8 cellular contexts compared by ENCODE assay signal in genomic region chr1:202967684-202968281, GRCh38. TPM values are rescaled to one million over a fixed set of nuclear protein-coding genes. Genes with fewer than 3 reads are reported as not detected.
A peak's percentile ranks its signal among the peaks of the same experiment; 100 is the strongest.
DNase-seq lines count a peak whose midpoint lies in the region; ATAC-seq and TF ChIP-seq lines count a peak whose summit lies in the region.

No MANE protein-coding gene starts in this region.

- no peaks in the 10 kb centered on the region for H3K27me3 ChIP-seq in ovary

- H3K4me3 ChIP-seq in AG09309 (ENCODE audit: control insufficient read depth, low read depth, low read length) (peak overlapping the region; percentile 73), foreskin fibroblast (ENCODE audit: low read depth in 1 of 2, low read length in 2 of 2) (peak overlapping the region; percentile 94 to 99), ovary (peak overlapping the region; percentile 79)

- peaks cover 5% of the 10 kb centered on the region for H3K4me1 ChIP-seq in ovary (ENCODE audit: insufficient read depth)

- TF ChIP-seq POLR2A in ovary (IDR thresholded peaks at IDR 0.05): no peak

- H3K27me3 Mint-ChIP-seq in WTC11 (ENCODE audit: low read depth): peaks cover 17% of the 10 kb centered on the region

- no peak for TF ChIP-seq EP300 in ovary (IDR thresholded peaks at IDR 0.05)

- peaks cover 20% of the 10 kb centered on the region for H3K4me1 Mint-ChIP-seq in WTC11

- no peaks in the 10 kb centered on the region for H3K36me3 ChIP-seq in ovary

- 2 to 3% (median 3%) methylated on average over 21 of the region's 21 CpGs for WGBS in ovary, 3 donors

- POLR2A ChIA-PET in WTC11 (lab: Charles Lee): interaction anchor here (0.6 kb wide), 2 partner anchors 11 to 53 kb away, joined by 4 to 5 read pairs; no protein-coding TSS in a partner anchor

- peak overlapping the region; percentile 78 for H3K27ac Mint-ChIP-seq in WTC11

- H3K4me3 Mint-ChIP-seq in WTC11: peak overlapping the region; percentile 89

- no peak for DNase-seq in AG09309 (ENCODE audit: low read depth)
- peak; percentile 46 for DNase-seq in HuH-7.5 (ENCODE audit: low spot score)
- peak; percentile 16 for DNase-seq in WTC11 (ENCODE audit: low spot score)
- DNase-seq in foreskin fibroblast: peak in 1 of 2 donors; percentile 29
- no peak for DNase-seq in ovary
- DNase-seq in COR-L47 (lab: John Stamatoyannopoulos, UW): no peak

- no peaks in the 10 kb centered on the region for H3K9me3 ChIP-seq in ovary

- peak overlapping the region; percentile 84 to 97 for H3K27ac ChIP-seq in ovary

- peak; percentile 12 for ATAC-seq in GM18498 (IDR thresholded peaks at IDR 0.05; ENCODE audit: unreplicated experiment)
- ATAC-seq in WTC11: peak; percentile 13
- no peak for ATAC-seq in HG02970 (IDR thresholded peaks at IDR 0.05; ENCODE audit: low FRiP score, unreplicated experiment)

- H3K36me3 Mint-ChIP-seq in WTC11: no peaks in the 10 kb centered on the region; the same call in 1 of the 2 replicates

- H3K9me3 Mint-ChIP-seq in WTC11: no peaks in the 10 kb centered on the region

- CTCF ChIA-PET in WTC11 (lab: Charles Lee): interaction anchor here (0.6 to 2.0 kb wide), 11 partner anchors 10 to 360 kb away, joined by 3 to 7 read pairs (median 4); no protein-coding TSS in a partner anchor

- intact Hi-C loops in ovary (cut with DNase I): no loop called here

- TF ChIP-seq CTCF in AG09309 (IDR thresholded peaks at IDR 0.05; ENCODE audit: control insufficient read depth, insufficient read depth, low read depth, low read length, missing control alignments) (no peak), WTC11 (IDR thresholded peaks at IDR 0.05) (no peak), foreskin fibroblast (IDR thresholded peaks at IDR 0.05; ENCODE audit: low read depth, low read length) (no peak), ovary (IDR thresholded peaks at IDR 0.05) (no peak)

TF ChIP-seq in WTC11, 78 proteins besides CTCF, POLR2A, EP300 and RAD21:
- TF ChIP-seq NR1H2 (CRISPR knock-in tag; IDR thresholded peaks at IDR 0.05) (no peak), SP1 (CRISPR knock-in tag; conservative IDR thresholded peaks at IDR 0.05) (0 out of 2 replicates have a peak, but pooled peaks have one; percentile 1)

RNA-seq across cellular contexts. Expression of gene CYB5R1, which starts 0.7 kb away (rescaled TPM):
- total RNA-seq in WTC11 (2021) (15.6 to 18.4 TPM (median 17.6 TPM) in 3 replicates), ovary (10 to 100 TPM; 39.3 to 61.6 (median 52.5) TPM)
- polyA plus RNA-seq in ovary: 10 to 100 TPM; 46.8 to 82.5 TPM

RNA-seq across cellular contexts. Expression of gene ADIPOR1, which starts 9.7 kb away (rescaled TPM):
- 68.7 to 73.2 TPM (median 72.6 TPM) in 3 replicates for total RNA-seq in WTC11 (2021)
- total RNA-seq in ovary: 10 to 100 TPM; 39.7 to 67.9 (median 49.7) TPM
- 100 to 1,000 TPM in 1 of 2 donors, 10 to 100 TPM in 1; 45.6 to 119 TPM for polyA plus RNA-seq in ovary

RNA-seq across cellular contexts. Expression of gene TMEM183A, which starts 39.4 kb away (rescaled TPM):
- 97.4 to 108 TPM (median 99.8 TPM) in 3 replicates for total RNA-seq in WTC11 (2021)
- total RNA-seq in ovary: 10 to 100 TPM; 42.0 to 67.4 (median 46.6) TPM
- polyA plus RNA-seq in ovary: 10 to 100 TPM; 44.0 to 72.4 TPM

RNA-seq across cellular contexts. Expression of gene KLHL12, which starts 40.7 kb away (rescaled TPM):
- total RNA-seq in WTC11 (2021) (29.6 to 35.5 TPM (median 34.6 TPM) in 3 replicates), ovary (10 to 100 TPM; 11.2 to 29.7 (median 20.1) TPM)
- polyA plus RNA-seq in ovary: 10 to 100 TPM; 13.5 to 25.4 TPM

RNA-seq across cellular contexts. Expression of gene PPFIA4, which starts 58.5 kb away (rescaled TPM):
- 21.1 to 24.9 TPM (median 22.7 TPM) in 3 replicates for total RNA-seq in WTC11 (2021)
- total RNA-seq in ovary: 1 to 10 TPM; 1.0 to 2.6 (median 1.6) TPM
- polyA plus RNA-seq in ovary: under 1 TPM; 0.35 to 0.53 TPM

Comparison
In these comparisons a context has a peak if more than half of its experiments do, and no peak if none do; other contexts are left out.
1. DNase-seq: peak in HuH-7.5 (single experiment) and WTC11 (single experiment); none in AG09309 (single experiment), ovary (0 of 5) and COR-L47 (single experiment).
2. Peak in every context shown above with its lines, with median percentiles within 50 percentile points of each other: H3K4me3 ChIP-seq.